ENCODE assay signal across 16 cellular contexts in the genomic region with DNA sequence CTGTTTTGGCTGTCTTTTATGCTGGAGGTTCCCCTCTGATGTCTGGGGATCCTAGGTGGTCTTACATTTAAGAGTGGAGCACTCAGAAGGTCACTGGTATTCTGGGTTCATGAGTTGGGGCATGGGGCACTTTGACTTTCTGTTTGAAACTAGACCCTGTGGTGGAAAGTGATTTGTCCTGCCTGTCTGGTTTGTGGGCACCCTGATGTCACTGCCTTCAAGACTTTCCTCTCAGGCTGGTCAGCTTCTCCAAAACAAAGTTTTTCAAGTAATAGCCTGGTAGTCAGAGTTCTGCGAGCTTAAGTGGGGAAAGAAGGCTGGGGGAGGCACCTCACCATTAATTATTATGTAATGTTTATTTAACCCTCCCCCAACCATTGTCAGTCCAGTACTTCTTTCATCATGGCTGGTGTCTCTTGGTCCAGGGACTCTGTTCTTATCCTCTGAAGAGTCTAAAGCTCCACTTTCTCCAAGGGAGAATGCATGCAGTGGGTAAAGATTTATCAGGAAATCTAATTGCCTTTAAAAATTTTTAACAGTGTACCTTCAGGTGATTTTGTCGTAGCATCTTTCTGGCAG. TPM values are rescaled to one million over a fixed set of nuclear protein-coding genes. Genes with fewer than 3 reads are reported as not detected.
A peak's percentile ranks its signal among the peaks of the same experiment; 100 is the strongest.
DNase-seq lines count a peak whose midpoint lies in the region; ATAC-seq and TF ChIP-seq lines count a peak whose summit lies in the region.
"Had no signal": no experiment of that assay in that cellular context is flagged by ENCODE, and none has a peak within 500 bp of the region (broad histone marks: within the 10 kb centered on the region; RNA-seq: fewer than 3 reads in every experiment).

No MANE protein-coding gene starts in this region.

- H3K27me3 ChIP-seq in breast epithelium = no peaks in the 10 kb centered on the region
- no peaks in the 10 kb centered on the region for H3K27me3 ChIP-seq in SK-N-SH (ENCODE audit: insufficient read depth)

- H4K20me1 ChIP-seq in SK-N-SH (ENCODE audit: insufficient read depth) = no peaks in the 10 kb centered on the region

- no peak for TF ChIP-seq RAD21 in SK-N-SH (IDR thresholded peaks at IDR 0.05; ENCODE audit: low read length)

- no peak for TF ChIP-seq POLR2A in breast epithelium (IDR thresholded peaks at IDR 0.05)

- no peaks in the 10 kb centered on the region for H3K4me1 ChIP-seq in breast epithelium
- no peaks in the 10 kb centered on the region for H3K4me1 ChIP-seq in SK-N-SH (ENCODE audit: control insufficient read depth in 1 of 2, insufficient read depth in 2 of 2, low read depth in 1 of 2, low read length in 1 of 2)

- no peaks in the 10 kb centered on the region for H3K36me3 ChIP-seq in breast epithelium
- peaks cover 73 to 93% of the 10 kb centered on the region in 2 experiments for H3K36me3 ChIP-seq in SK-N-SH (replicated peaks in 1 of 2; ENCODE audit: control insufficient read depth in 1 of 2, insufficient read depth in 2 of 2, low read length in 1 of 2)

- H3K27ac Mint-ChIP-seq in activated T-cell treated with anti-CD3 and anti-CD28 coated beads, Interleukin-2, amount 50 U/mL, for 24 hours = peak overlapping the region; percentile 18
- H3K27ac Mint-ChIP-seq in activated naive CD8-positive, alpha-beta T cell treated with anti-CD3 and anti-CD28 coated beads for 36 hours = peak overlapping the region; percentile 43
- peak overlapping the region; percentile 48 for H3K27ac Mint-ChIP-seq in mesothelial cell of epicardium

- H3K27ac ChIP-seq in breast epithelium (no peak overlapping the region), SK-N-SH (ENCODE audit: low read depth in 2 of 2, low read length in 1 of 2) (no peak overlapping the region)

- no peak overlapping the region for H3K4me3 Mint-ChIP-seq in activated T-cell treated with anti-CD3 and anti-CD28 coated beads, Interleukin-2, amount 50 U/mL, for 24 hours
- H3K4me3 Mint-ChIP-seq in activated T-cell treated with anti-CD3 and anti-CD28 coated beads, Interleukin-2, amount 50 U/mL, for 4 hours = no peak overlapping the region
- H3K4me3 Mint-ChIP-seq in activated naive CD8-positive, alpha-beta T cell treated with anti-CD3 and anti-CD28 coated beads for 36 hours = no peak overlapping the region
- H3K4me3 Mint-ChIP-seq in mesothelial cell of epicardium = no peak overlapping the region

- H3K36me3 Mint-ChIP-seq in activated T-cell treated with anti-CD3 and anti-CD28 coated beads, Interleukin-2, amount 50 U/mL, for 24 hours (ENCODE audit: low read depth) = peaks cover 100% of the 10 kb centered on the region
- peaks cover 54% of the 10 kb centered on the region for H3K36me3 Mint-ChIP-seq in activated T-cell treated with anti-CD3 and anti-CD28 coated beads, Interleukin-2, amount 50 U/mL, for 4 hours (ENCODE audit: insufficient read depth)
- H3K36me3 Mint-ChIP-seq in activated naive CD8-positive, alpha-beta T cell treated with anti-CD3 and anti-CD28 coated beads for 36 hours = peaks cover 42% of the 10 kb centered on the region
- peaks cover 64% of the 10 kb centered on the region for H3K36me3 Mint-ChIP-seq in mesothelial cell of epicardium

- TF ChIP-seq EP300 in SK-N-SH (IDR thresholded peaks at IDR 0.05; ENCODE audit: borderline replicate concordance in 1 of 2, low read depth in 1 of 2, low read length in 1 of 2) = no peak

- no peak for ATAC-seq in activated T-cell treated with anti-CD3 and anti-CD28 coated beads, Interleukin-2, amount 50 U/mL, for 4 hours
- ATAC-seq in HG02852 (IDR thresholded peaks at IDR 0.05; ENCODE audit: unreplicated experiment) = no peak

- peaks cover 6% of the 10 kb centered on the region; the same call in 1 of the 2 replicates for H3K79me2 ChIP-seq in SK-N-SH (ENCODE audit: insufficient read depth)

- H3K27me3 Mint-ChIP-seq in activated T-cell treated with anti-CD3 and anti-CD28 coated beads, Interleukin-2, amount 50 U/mL, for 24 hours = no peaks in the 10 kb centered on the region
- H3K27me3 Mint-ChIP-seq in activated T-cell treated with anti-CD3 and anti-CD28 coated beads, Interleukin-2, amount 50 U/mL, for 4 hours (ENCODE audit: low read depth) = no peaks in the 10 kb centered on the region
- no peaks in the 10 kb centered on the region for H3K27me3 Mint-ChIP-seq in activated naive CD8-positive, alpha-beta T cell treated with anti-CD3 and anti-CD28 coated beads for 36 hours
- H3K27me3 Mint-ChIP-seq in mesothelial cell of epicardium (ENCODE audit: low read depth) = no peaks in the 10 kb centered on the region

- no peak for DNase-seq in activated T-cell treated with anti-CD3 and anti-CD28 coated beads, Interleukin-2, amount 50 U/mL, for 24 hours
- DNase-seq in activated T-cell treated with anti-CD3 and anti-CD28 coated beads, Interleukin-2, amount 50 U/mL, for 4 hours = no peak
- no peak for DNase-seq in activated naive CD8-positive, alpha-beta T cell treated with anti-CD3 and anti-CD28 coated beads for 36 hours
- DNase-seq in mesothelial cell of epicardium (ENCODE audit: low spot score in 2 of 2, unreplicated experiment in 2 of 2) (no peak), breast epithelium (ENCODE audit: low spot score in 2 of 2) (no peak), SK-N-SH (no peak)
- DNase-seq: C1 segment of cervical spinal cord, H7, NCI-H1417, NCI-H187 treated with DMSO at 0.1 percent for 48 hours, NCI-H2171, NCI-H446, NCI-H69, SHP77 had no signal

- H3K9me3 Mint-ChIP-seq in activated T-cell treated with anti-CD3 and anti-CD28 coated beads, Interleukin-2, amount 50 U/mL, for 24 hours = no peaks in the 10 kb centered on the region
- H3K9me3 Mint-ChIP-seq in activated T-cell treated with anti-CD3 and anti-CD28 coated beads, Interleukin-2, amount 50 U/mL, for 4 hours = no peaks in the 10 kb centered on the region
- H3K9me3 Mint-ChIP-seq in activated naive CD8-positive, alpha-beta T cell treated with anti-CD3 and anti-CD28 coated beads for 36 hours = no peaks in the 10 kb centered on the region
- H3K9me3 Mint-ChIP-seq in mesothelial cell of epicardium = no peaks in the 10 kb centered on the region

- CTCF ChIA-PET in SK-N-SH (lab: Yijun Ruan, JAX) = no interaction called here

- H3K9me3 ChIP-seq in breast epithelium = no peaks in the 10 kb centered on the region
- no peaks in the 10 kb centered on the region for H3K9me3 ChIP-seq in SK-N-SH

- intact Hi-C loops in breast epithelium (cut with DNase I; ENCODE audit: low total_unique reads) = no loop called here

- no peak overlapping the region for H3K9ac ChIP-seq in SK-N-SH

- WGBS in SK-N-SH (ENCODE audit: low lambda C conversion rate) = 98% methylated on average over 2 of the region's 2 CpGs

- H3F3A ChIP-seq in SK-N-SH (replicated peaks; ENCODE audit: insufficient read depth) = no peaks in the 10 kb centered on the region

- no peaks in the 10 kb centered on the region for H3K9me2 ChIP-seq in SK-N-SH

- POLR2A ChIA-PET in SK-N-SH (lab: Yijun Ruan, JAX) = no interaction called here

- no peak for TF ChIP-seq CTCF in mesothelial cell of epicardium (IDR thresholded peaks at IDR 0.05; ENCODE audit: unreplicated experiment)
- TF ChIP-seq CTCF in breast epithelium (IDR thresholded peaks at IDR 0.05) = no peak
- no peak for TF ChIP-seq CTCF in SK-N-SH (IDR thresholded peaks at IDR 0.05)

- H3K4me1 Mint-ChIP-seq in activated T-cell treated with anti-CD3 and anti-CD28 coated beads, Interleukin-2, amount 50 U/mL, for 24 hours (ENCODE audit: low read depth) = peaks cover 44% of the 10 kb centered on the region
- peaks cover 25% of the 10 kb centered on the region for H3K4me1 Mint-ChIP-seq in activated T-cell treated with anti-CD3 and anti-CD28 coated beads, Interleukin-2, amount 50 U/mL, for 4 hours (ENCODE audit: low read depth)
- H3K4me1 Mint-ChIP-seq in activated naive CD8-positive, alpha-beta T cell treated with anti-CD3 and anti-CD28 coated beads for 36 hours = peaks cover 20% of the 10 kb centered on the region
- peaks cover 7% of the 10 kb centered on the region for H3K4me1 Mint-ChIP-seq in mesothelial cell of epicardium

- H3K4me2 ChIP-seq in SK-N-SH = no peak overlapping the region

- no peak overlapping the region for H3K4me3 ChIP-seq in breast epithelium
- no peak overlapping the region for H3K4me3 ChIP-seq in SK-N-SH (ENCODE audit: low read depth in 2 of 2, low read length in 1 of 2)

- H2AFZ ChIP-seq in SK-N-SH (ENCODE audit: low read depth) = no peak overlapping the region

TF ChIP-seq in SK-N-SH, 30 proteins besides CTCF, POLR2A, EP300 and RAD21 (continues in another document):
- no peak for TF ChIP-seq NRF1 (IDR thresholded peaks at IDR 0.05; ENCODE audit: low read depth, low read length)
- no peak for TF ChIP-seq RXRA (IDR thresholded peaks at IDR 0.05; ENCODE audit: borderline replicate concordance, low read depth)
- TF ChIP-seq RFX5 (IDR thresholded peaks at IDR 0.05; ENCODE audit: low read length) = no peak
- no peak for TF ChIP-seq RCOR1 (IDR thresholded peaks at IDR 0.05; ENCODE audit: low read length)
- no peak for TF ChIP-seq NFIC (IDR thresholded peaks at IDR 0.05; ENCODE audit: borderline replicate concordance)
- no peak for TF ChIP-seq MXI1 (IDR thresholded peaks at IDR 0.05; ENCODE audit: low read depth, low read length)
- no peak for TF ChIP-seq TAF1 (IDR thresholded peaks at IDR 0.05; ENCODE audit: borderline replicate concordance, low read depth, low read length)
- TF ChIP-seq FOXJ3 (CRISPR knock-in tag; IDR thresholded peaks at IDR 0.05) = no peak
- no peak for TF ChIP-seq SMC3 (IDR thresholded peaks at IDR 0.05; ENCODE audit: low read depth, low read length)
- TF ChIP-seq, protein P1, sequence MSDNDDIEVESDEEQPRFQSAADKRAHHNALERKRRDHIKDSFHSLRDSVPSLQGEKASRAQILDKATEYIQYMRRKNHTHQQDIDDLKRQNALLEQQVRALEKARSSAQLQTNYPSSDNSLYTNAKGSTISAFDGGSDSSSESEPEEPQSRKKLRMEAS (IDR thresholded peaks at IDR 0.05; ENCODE audit: low read depth) = no peak
- TF ChIP-seq POLR2AphosphoS5 (IDR thresholded peaks at IDR 0.05; ENCODE audit: low read depth, low read length) = no peak

RNA-seq across cellular contexts. Expression of a gene that starts 35.3 kb away (rescaled TPM):
- total RNA-seq in activated T-cell treated with anti-CD3 and anti-CD28 coated beads, Interleukin-2, amount 50 U/mL, for 4 hours = 10 to 100 TPM; 44.1 to 51.2 (median 46.7) TPM
- 10 to 100 TPM; 47.5 to 52.6 TPM for total RNA-seq in activated naive CD8-positive, alpha-beta T cell treated with anti-CD3 and anti-CD28 coated beads for 36 hours
- total RNA-seq in mesothelial cell of epicardium = 83.5 to 88.6 TPM (median 85.0 TPM) in 3 replicates
- total RNA-seq in breast epithelium = 100 to 1,000 TPM in 1 of 3 donors, 10 to 100 TPM in 2; 75.7 to 102 (median 76.7) TPM
- 61.5 and 79.0 TPM in 2 replicates for polyA plus RNA-seq in SK-N-SH (2012; rRNA removed)
- polyA plus RNA-seq in SK-N-SH (2012; cell fraction: cytosol; rRNA removed) = 63.6 and 69.0 TPM in 2 replicates
- polyA plus RNA-seq in SK-N-SH (2012; cell fraction: nucleus; rRNA removed) = 72.5 and 106 TPM in 2 replicates

RNA-seq across cellular contexts. Expression of a gene that starts 43.4 kb away (rescaled TPM):
- under 1 TPM; 0.33 to 0.45 (median 0.33) TPM for total RNA-seq in activated T-cell treated with anti-CD3 and anti-CD28 coated beads, Interleukin-2, amount 50 U/mL, for 4 hours
- total RNA-seq in activated naive CD8-positive, alpha-beta T cell treated with anti-CD3 and anti-CD28 coated beads for 36 hours = under 1 TPM; 0.16 to 0.25 TPM
- 31.3 to 34.0 TPM (median 31.5 TPM) in 3 replicates for total RNA-seq in mesothelial cell of epicardium
- total RNA-seq in breast epithelium = 10 to 100 TPM; 14.4 to 18.1 (median 14.5) TPM
- polyA plus RNA-seq in SK-N-SH (2012; rRNA removed) = 5.6 and 6.5 TPM in 2 replicates
- polyA plus RNA-seq in SK-N-SH (2012; cell fraction: cytosol; rRNA removed) = 4.8 and 5.2 TPM in 2 replicates
- polyA plus RNA-seq in SK-N-SH (2012; cell fraction: nucleus; rRNA removed) = 11.9 and 15.9 TPM in 2 replicates
- total RNA-seq: OCI-LY7 had no signal

Comparison
In these comparisons a context has a peak if more than half of its experiments do, and no peak if none do; other contexts are left out.
1. RNA of a gene that starts 43.4 kb away (total RNA-seq): 31.3 to 34.0 TPM in mesothelial cell of epicardium and 14.4 to 18.1 TPM in breast epithelium; 0.33 to 0.45 TPM in activated T-cell treated with anti-CD3 and anti-CD28 coated beads, Interleukin-2, amount 50 U/mL, for 4 hours and 0.16 to 0.25 TPM in activated naive CD8-positive, alpha-beta T cell treated with anti-CD3 and anti-CD28 coated beads for 36 hours; every median in the first group is over 10 times any median in the second.
2. Peak in every context shown above with its lines, with median percentiles within 50 percentile points of each other: H3K27ac Mint-ChIP-seq.